In genomic region chr6:81777586-81778268, GRCh38 we compare ENCODE assay signal across 13 cellular contexts.
"Had no signal": no experiment of that assay in that cellular context is flagged by ENCODE, and none has a peak within 500 bp of the region (broad histone marks: within the 10 kb centered on the region; RNA-seq: fewer than 3 reads in every experiment).

No MANE protein-coding gene starts in this region.

- DNase-seq: activated CD4-positive, alpha-beta T cell treated with anti-CD3 and anti-CD28 coated beads, Interleukin-2, amount 50 U/mL, for 48 hours; activated gamma-delta T cell; effector CD8-positive, alpha-beta T cell; esophagus squamous epithelium; mesenchymal stem cell; mucosa of descending colon; naive thymus-derived CD4-positive, alpha-beta T cell; psoas muscle; spleen; stimulated activated CD4-positive, alpha-beta T cell treated with anti-CD3 and anti-CD28 coated beads, Interleukin-4, amount 100 ng/mL, for 4 hours; stimulated activated naive B cell treated with anti-CD40 and anti-IgM and Interleukin-4, amounts not matched to agents 10 μg/mL and 1 μg/mL and 100 μg/mL, for 72 hours; upper lobe of right lung had no signal

- ATAC-seq: mucosa of descending colon; naive thymus-derived CD4-positive, alpha-beta T cell; psoas muscle; sciatic nerve; stimulated activated naive B cell treated with anti-CD40 and anti-IgM and Interleukin-4, amounts not matched to agents 10 μg/mL and 1 μg/mL and 100 μg/mL, for 72 hours; upper lobe of right lung had no signal
